Comparison of ENCODE assay signal across 29 cellular contexts in the genomic region with DNA sequence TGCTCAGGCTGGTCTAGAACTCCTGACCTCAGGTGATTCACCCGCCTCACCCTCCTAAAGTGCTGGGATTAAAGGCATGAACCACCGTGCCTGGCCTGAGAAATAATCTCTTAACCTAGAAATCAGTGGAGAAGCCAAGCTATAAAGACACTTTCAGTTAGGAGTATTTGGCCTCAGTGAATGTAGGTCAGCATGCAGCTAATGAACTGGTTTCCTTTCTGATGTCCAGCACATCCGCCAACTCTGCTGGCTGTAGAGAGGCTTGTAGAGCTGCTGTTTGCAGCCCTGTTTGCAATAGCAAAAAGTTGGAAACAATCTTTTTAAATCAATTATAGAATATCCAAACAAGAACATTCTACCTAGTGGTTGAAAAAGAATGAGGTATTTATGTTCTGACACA.
"Had no signal": no experiment of that assay in that cellular context is flagged by ENCODE, and none has a peak within 500 bp of the region (broad histone marks: within the 10 kb centered on the region; RNA-seq: fewer than 3 reads in every experiment).

No MANE protein-coding gene starts in this region.

- H3K27ac ChIP-seq: ascending aorta, cardiac muscle cell, epithelial cell of prostate, esophagus squamous epithelium, left lung, ovary, suprapubic skin, tibial nerve, WERI-Rb-1 had no signal

- H3K9me3 Mint-ChIP-seq: activated naive CD4-positive, alpha-beta T cell treated with anti-CD3 and anti-CD28 coated beads for 36 hours; T-helper 1 cell treated with Interleukin-12 subunit alpha and Interleukin-12 subunit beta and Interleukin-4 antibody, amounts not matched to agents 30 μg/mL and 1 μg/mL, for 36 hours had no signal

- H3K4me2 ChIP-seq: smooth muscle cell had no signal

- H3K4me1 ChIP-seq: adrenal gland, ascending aorta, esophagus squamous epithelium, left lung, suprapubic skin, tibial nerve had no signal

- FAIRE-seq: TTC549 had no signal

- H3K36me3 Mint-ChIP-seq: activated naive CD8-positive, alpha-beta T cell treated with anti-CD3 and anti-CD28 coated beads for 36 hours; brain; stimulated activated naive B cell treated with anti-CD40 and anti-IgM and Interleukin-4, amounts not matched to agents 10 μg/mL and 1 μg/mL and 100 μg/mL, for 72 hours had no signal

- DNase-seq: activated CD4-positive, alpha-beta T cell treated with anti-CD3 and anti-CD28 coated beads for 48 hours; activated CD4-positive, alpha-beta T cell treated with anti-CD3 and anti-CD28 coated beads, Interleukin-2, amount 50 U/mL, for 48 hours; activated CD8-positive, alpha-beta memory T cell treated with anti-CD3 and anti-CD28 coated beads for 24 hours; activated effector memory CD4-positive, alpha-beta T cell treated with anti-CD3 and anti-CD28 coated beads, Interleukin-2, amount 50 U/mL, for 16 hours; activated naive CD4-positive, alpha-beta T cell treated with anti-CD3 and anti-CD28 coated beads for 36 hours; activated naive CD8-positive, alpha-beta T cell treated with anti-CD3 and anti-CD28 coated beads for 36 hours; effector CD4-positive, alpha-beta T cell; esophagus squamous epithelium; foreskin melanocyte; kidney glomerular epithelial cell; left lung; ovary; stimulated activated CD4-positive, alpha-beta T cell treated with anti-CD3 and anti-CD28 coated beads, Interleukin-1b, Interleukin-23, amount 100 ng/mL, for 48 hours; stimulated activated naive B cell treated with anti-CD40 and anti-IgM and Interleukin-4, amounts not matched to agents 10 μg/mL and 1 μg/mL and 100 μg/mL, for 72 hours; T-helper 9 cell; WERI-Rb-1 had no signal

- H3K9me3 ChIP-seq: adrenal gland, esophagus squamous epithelium, left lung, ovary, suprapubic skin, tibial nerve had no signal

- H3K27ac Mint-ChIP-seq: activated naive CD4-positive, alpha-beta T cell treated with anti-CD3 and anti-CD28 coated beads for 36 hours; activated naive CD8-positive, alpha-beta T cell treated with anti-CD3 and anti-CD28 coated beads for 36 hours; brain; progenitor cell of endocrine pancreas; stimulated activated naive B cell treated with anti-CD40 and anti-IgM and Interleukin-4, amounts not matched to agents 10 μg/mL and 1 μg/mL and 100 μg/mL, for 72 hours; T-helper 1 cell treated with Interleukin-12 subunit alpha and Interleukin-12 subunit beta and Interleukin-4 antibody, amounts not matched to agents 30 μg/mL and 1 μg/mL, for 36 hours had no signal

- H3K4me1 Mint-ChIP-seq: activated naive CD8-positive, alpha-beta T cell treated with anti-CD3 and anti-CD28 coated beads for 36 hours; brain; stimulated activated naive B cell treated with anti-CD40 and anti-IgM and Interleukin-4, amounts not matched to agents 10 μg/mL and 1 μg/mL and 100 μg/mL, for 72 hours had no signal

- H3K4me3 Mint-ChIP-seq: activated naive CD4-positive, alpha-beta T cell treated with anti-CD3 and anti-CD28 coated beads for 36 hours; activated naive CD8-positive, alpha-beta T cell treated with anti-CD3 and anti-CD28 coated beads for 36 hours; brain; stimulated activated naive B cell treated with anti-CD40 and anti-IgM and Interleukin-4, amounts not matched to agents 10 μg/mL and 1 μg/mL and 100 μg/mL, for 72 hours; T-helper 1 cell treated with Interleukin-12 subunit alpha and Interleukin-12 subunit beta and Interleukin-4 antibody, amounts not matched to agents 30 μg/mL and 1 μg/mL, for 36 hours had no signal

- H3K4me3 ChIP-seq: adrenal gland, ascending aorta, cardiac muscle cell, esophagus squamous epithelium, left lung, lung, ovary, smooth muscle cell, suprapubic skin, tibial nerve had no signal

- H3K27me3 ChIP-seq: adrenal gland, ascending aorta, cardiac muscle cell, esophagus squamous epithelium, left lung, ovary, suprapubic skin, tibial nerve had no signal

- H3K36me3 ChIP-seq: adrenal gland, ascending aorta, cardiac muscle cell, esophagus squamous epithelium, left lung, ovary, suprapubic skin, tibial nerve, WERI-Rb-1 had no signal

- ATAC-seq: activated CD4-positive, CD25-positive, alpha-beta regulatory T cell treated with anti-CD3 and anti-CD28 coated beads, Interleukin-2, amount 50 U/mL, for 24 hours; left lung; stimulated activated naive B cell treated with anti-CD40 and anti-IgM and Interleukin-4, amounts not matched to agents 10 μg/mL and 1 μg/mL and 100 μg/mL, for 72 hours had no signal

- H3K27me3 Mint-ChIP-seq: brain; stimulated activated naive B cell treated with anti-CD40 and anti-IgM and Interleukin-4, amounts not matched to agents 10 μg/mL and 1 μg/mL and 100 μg/mL, for 72 hours had no signal
